Comparison of ENCODE assay signal across 1 cellular context in the genomic region with DNA sequence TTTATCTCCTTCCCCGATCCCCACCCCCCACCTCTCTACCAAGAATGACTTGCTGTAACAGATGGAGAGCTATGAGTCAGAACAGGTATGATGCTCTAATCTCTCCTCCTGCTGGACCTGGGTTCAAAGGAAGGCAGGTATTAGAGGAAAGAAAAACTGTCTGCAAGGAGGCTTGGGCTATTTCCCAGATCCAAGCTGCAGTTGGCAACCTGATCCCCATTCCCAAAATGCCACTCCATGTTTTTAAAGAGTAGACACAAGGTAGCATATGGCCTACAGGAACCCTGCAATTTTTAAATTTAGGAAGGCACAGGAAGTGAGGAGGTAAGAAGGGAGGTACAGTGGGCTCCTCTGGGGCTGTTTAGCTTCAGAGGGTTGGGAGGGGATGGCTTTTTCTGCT.
TF ChIP-seq lines count a peak whose summit lies in the region.

No MANE protein-coding gene starts in this region.

TF ChIP-seq in GM23338, 12 proteins besides CTCF, POLR2A, EP300 and RAD21 (continued from another document):
- TF ChIP-seq, protein P1, sequence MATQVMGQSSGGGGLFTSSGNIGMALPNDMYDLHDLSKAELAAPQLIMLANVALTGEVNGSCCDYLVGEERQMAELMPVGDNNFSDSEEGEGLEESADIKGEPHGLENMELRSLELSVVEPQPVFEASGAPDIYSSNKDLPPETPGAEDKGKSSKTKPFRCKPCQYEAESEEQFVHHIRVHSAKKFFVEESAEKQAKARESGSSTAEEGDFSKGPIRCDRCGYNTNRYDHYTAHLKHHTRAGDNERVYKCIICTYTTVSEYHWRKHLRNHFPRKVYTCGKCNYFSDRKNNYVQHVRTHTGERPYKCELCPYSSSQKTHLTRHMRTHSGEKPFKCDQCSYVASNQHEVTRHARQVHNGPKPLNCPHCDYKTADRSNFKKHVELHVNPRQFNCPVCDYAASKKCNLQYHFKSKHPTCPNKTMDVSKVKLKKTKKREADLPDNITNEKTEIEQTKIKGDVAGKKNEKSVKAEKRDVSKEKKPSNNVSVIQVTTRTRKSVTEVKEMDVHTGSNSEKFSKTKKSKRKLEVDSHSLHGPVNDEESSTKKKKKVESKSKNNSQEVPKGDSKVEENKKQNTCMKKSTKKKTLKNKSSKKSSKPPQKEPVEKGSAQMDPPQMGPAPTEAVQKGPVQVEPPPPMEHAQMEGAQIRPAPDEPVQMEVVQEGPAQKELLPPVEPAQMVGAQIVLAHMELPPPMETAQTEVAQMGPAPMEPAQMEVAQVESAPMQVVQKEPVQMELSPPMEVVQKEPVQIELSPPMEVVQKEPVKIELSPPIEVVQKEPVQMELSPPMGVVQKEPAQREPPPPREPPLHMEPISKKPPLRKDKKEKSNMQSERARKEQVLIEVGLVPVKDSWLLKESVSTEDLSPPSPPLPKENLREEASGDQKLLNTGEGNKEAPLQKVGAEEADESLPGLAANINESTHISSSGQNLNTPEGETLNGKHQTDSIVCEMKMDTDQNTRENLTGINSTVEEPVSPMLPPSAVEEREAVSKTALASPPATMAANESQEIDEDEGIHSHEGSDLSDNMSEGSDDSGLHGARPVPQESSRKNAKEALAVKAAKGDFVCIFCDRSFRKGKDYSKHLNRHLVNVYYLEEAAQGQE (IDR thresholded peaks at IDR 0.05; ENCODE audit: unreplicated experiment): no peak
